In genomic region chr2:29921560-29921915, GRCh38 we compare ENCODE assay signal across 1 cellular context.
TF ChIP-seq lines count a peak whose summit lies in the region.

Gene ALK (minus strand): TSS chr2:29921586. CDS start chr2:29920659, 927 bp downstream.

TF ChIP-seq in GM12878, 131 proteins besides CTCF, POLR2A, EP300 and RAD21 (continued from another document):
- TF ChIP-seq, protein P1, sequence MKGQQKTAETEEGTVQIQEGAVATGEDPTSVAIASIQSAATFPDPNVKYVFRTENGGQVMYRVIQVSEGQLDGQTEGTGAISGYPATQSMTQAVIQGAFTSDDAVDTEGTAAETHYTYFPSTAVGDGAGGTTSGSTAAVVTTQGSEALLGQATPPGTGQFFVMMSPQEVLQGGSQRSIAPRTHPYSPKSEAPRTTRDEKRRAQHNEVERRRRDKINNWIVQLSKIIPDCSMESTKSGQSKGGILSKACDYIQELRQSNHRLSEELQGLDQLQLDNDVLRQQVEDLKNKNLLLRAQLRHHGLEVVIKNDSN (IDR thresholded peaks at IDR 0.05; ENCODE audit: borderline replicate concordance, extremely low read length, insufficient read depth, low read depth, low read length), result no peak
- TF ChIP-seq ZBED1 (IDR thresholded peaks at IDR 0.05; ENCODE audit: borderline replicate concordance), result no peak
